ENCODE assay signal across 15 cellular contexts in genomic region chr9:131094622-131095021, GRCh38. TPM values are rescaled to one million over a fixed set of nuclear protein-coding genes. Genes with fewer than 3 reads are reported as not detected.
DNase-seq lines count a peak whose midpoint lies in the region; ATAC-seq and TF ChIP-seq lines count a peak whose summit lies in the region.
"Had no signal": no experiment of that assay in that cellular context is flagged by ENCODE, and none has a peak within 500 bp of the region (broad histone marks: within the 10 kb centered on the region; RNA-seq: fewer than 3 reads in every experiment).

No MANE protein-coding gene starts in this region.

- WGBS in IMR-90 (ENCODE audit: extremely low coverage in 2 of 2, insufficient read length in 1 of 2), 2 experiments = 27% methylated on average over 8 of the region's 12 CpGs; no CpG with 5 or more reads in 1 of the 2 experiments

- no peak overlapping the region for H4K91ac ChIP-seq in IMR-90 (ENCODE audit: insufficient read depth, low read depth, low read length)

- no peak overlapping the region for H4K8ac ChIP-seq in IMR-90 (ENCODE audit: low read depth in 2 of 2, low read length in 2 of 2)

- no peak overlapping the region for H3K27ac Mint-ChIP-seq in mesothelial cell of epicardium
- H3K27ac Mint-ChIP-seq: activated naive CD4-positive, alpha-beta T cell treated with anti-CD3 and anti-CD28 coated beads, Interleukin-2, amount 50 U/mL, for 24 hours had no signal

- in situ Hi-C loops in IMR-90 (cut with MboI; ENCODE audit: low sequenced_read_pairs) = no loop called here
- in situ Hi-C loops in ACHN (cut with HindIII; ENCODE audit: low pct_ligation_motif_present, low pct_unique_long_range_greater_than_20kb, low sequenced_read_pairs) = no loop called here

- no peak overlapping the region for H2AK9ac ChIP-seq in IMR-90 (replicated peaks; ENCODE audit: low read depth, low read length, poor library complexity)

- no peaks in the 10 kb centered on the region for H4K20me1 ChIP-seq in IMR-90 (ENCODE audit: insufficient read depth, low read length)

- H3K9ac ChIP-seq in IMR-90 (ENCODE audit: low read depth, low read length) = no peak overlapping the region
- H3K9ac ChIP-seq: BLaER1 treated with 17β-estradiol and CSF1 and Interleukin-3, amounts not matched to agents 10 nM and 100 nM had no signal

- CTCF ChIA-PET in IMR-90 (lab: Yijun Ruan, JAX) = no interaction called here

- H3K23ac ChIP-seq in IMR-90 (ENCODE audit: low read depth, low read length) = no peak overlapping the region

- H3K36me3 Mint-ChIP-seq in mesothelial cell of epicardium = no peaks in the 10 kb centered on the region
- H3K36me3 Mint-ChIP-seq: activated naive CD4-positive, alpha-beta T cell treated with anti-CD3 and anti-CD28 coated beads, Interleukin-2, amount 50 U/mL, for 24 hours had no signal

- intact Hi-C loops in IMR-90 (cut with micrococcal nuclease) = no loop called here

- H2AFZ ChIP-seq in IMR-90 (replicated peaks; ENCODE audit: low read length, poor library complexity) = no peak overlapping the region

- H3K56ac ChIP-seq in IMR-90 (ENCODE audit: extremely low read depth, insufficient read depth, low read length) = no peak overlapping the region

- peaks cover 29% of the 10 kb centered on the region for H3K27me3 Mint-ChIP-seq in mesothelial cell of epicardium (ENCODE audit: low read depth)

- TF ChIP-seq RAD21 in IMR-90 (IDR thresholded peaks at IDR 0.05; ENCODE audit: low read length) = no peak

- no peak overlapping the region for H2AK5ac ChIP-seq in IMR-90 (ENCODE audit: low read depth, low read length)

- no peaks in the 10 kb centered on the region for H3K79me1 ChIP-seq in IMR-90 (ENCODE audit: low read depth in 1 of 2, low read length in 2 of 2)

- H3K9me1 ChIP-seq in IMR-90 (ENCODE audit: insufficient read depth, low read length) = no peaks in the 10 kb centered on the region

- DNase-seq in AG09319 (ENCODE audit: extremely low read depth, low read depth) (peak; percentile 16), IMR-90 (peak; percentile 37), mesothelial cell of epicardium (ENCODE audit: low spot score in 2 of 2, unreplicated experiment in 2 of 2) (no peak), HuH-7 (ENCODE audit: low spot score) (no peak), inferior parietal cortex (ENCODE audit: extremely low spot score) (no peak), ACHN (no peak)
- DNase-seq: activated CD8-positive, alpha-beta memory T cell treated with anti-CD3 and anti-CD28 coated beads for 24 hours; H9; NCI-H2029; T-helper 2 cell; uterus had no signal

- H3K14ac ChIP-seq in IMR-90 (replicated peaks; ENCODE audit: low read depth, low read length) = no peak overlapping the region

- TF ChIP-seq CTCF in AG09319 (IDR thresholded peaks at IDR 0.05; ENCODE audit: low read depth, low read length) = no peak
- no peak for TF ChIP-seq CTCF in IMR-90 (conservative IDR thresholded peaks at IDR 0.05; ENCODE audit: low read depth, low read length)
- no peak for TF ChIP-seq CTCF in mesothelial cell of epicardium (IDR thresholded peaks at IDR 0.05; ENCODE audit: unreplicated experiment)

- dilution Hi-C loops in IMR-90 (cut with HindIII; ENCODE audit: low sequenced_read_pairs, unreplicated experiment) = no loop called here

- POLR2A ChIA-PET in IMR-90 (lab: Charles Lee; ENCODE audit: unreplicated experiment) = no interaction called here

- peaks cover 14% of the 10 kb centered on the region for H3K4me1 Mint-ChIP-seq in mesothelial cell of epicardium

- H3K9me3 ChIP-seq in IMR-90 (ENCODE audit: control insufficient read depth, insufficient read depth, low read length) = 0 out of 2 replicates have a peak, but pooled peaks cover 2% of the 10 kb centered on the region
- H3K9me3 ChIP-seq: BLaER1 treated with 17β-estradiol and CSF1 and Interleukin-3, amounts not matched to agents 10 nM and 100 nM; uterus had no signal

- BruUV-seq in IMR-90 (replicated peaks; lab: Mats Ljungman, UMichigan) = no TSS peak

- no peaks in the 10 kb centered on the region for H3K36me3 ChIP-seq in IMR-90 (ENCODE audit: control insufficient read depth, insufficient read depth, low read length)
- H3K36me3 ChIP-seq: BLaER1 treated with 17β-estradiol and CSF1 and Interleukin-3, amounts not matched to agents 10 nM and 100 nM; uterus had no signal

- no peak overlapping the region for H3K4ac ChIP-seq in IMR-90 (ENCODE audit: low read depth, low read length)

- H2BK20ac ChIP-seq in IMR-90 (ENCODE audit: low read depth, low read length) = no peak overlapping the region

- H3K4me1 ChIP-seq in IMR-90 (ENCODE audit: control insufficient read depth, insufficient read depth, low read length) = no peaks in the 10 kb centered on the region; the same call in 1 of the 2 replicates
- H3K4me1 ChIP-seq: uterus had no signal

- peaks cover 63% of the 10 kb centered on the region for H3K27me3 ChIP-seq in IMR-90 (ENCODE audit: control insufficient read depth, insufficient read depth, low read length)

- H3K18ac ChIP-seq in IMR-90 (ENCODE audit: low read depth, low read length) = no peak overlapping the region

- no peak overlapping the region for H3K4me3 ChIP-seq in IMR-90 (ENCODE audit: insufficient read depth, low read depth, low read length)
- H3K4me3 ChIP-seq: BLaER1 treated with 17β-estradiol and CSF1 and Interleukin-3, amounts not matched to agents 10 nM and 100 nM; uterus had no signal

- no peak overlapping the region for H4K5ac ChIP-seq in IMR-90 (ENCODE audit: low read depth, low read length)

- peak overlapping the region; percentile 53 for H3K4me3 Mint-ChIP-seq in mesothelial cell of epicardium
- H3K4me3 Mint-ChIP-seq: activated naive CD4-positive, alpha-beta T cell treated with anti-CD3 and anti-CD28 coated beads, Interleukin-2, amount 50 U/mL, for 24 hours had no signal

- TF ChIP-seq POLR2A in IMR-90 (IDR thresholded peaks at IDR 0.05; ENCODE audit: low read depth, low read length) = no peak

- no peaks in the 10 kb centered on the region for H3K9me3 Mint-ChIP-seq in mesothelial cell of epicardium
- H3K9me3 Mint-ChIP-seq: activated naive CD4-positive, alpha-beta T cell treated with anti-CD3 and anti-CD28 coated beads, Interleukin-2, amount 50 U/mL, for 24 hours; H9 had no signal

- ATAC-seq in IMR-90 (ENCODE audit: low read depth) (peak; percentile 74), esophagus mucosa (peak; percentile 84), HG03460 (IDR thresholded peaks at IDR 0.05; ENCODE audit: unreplicated experiment) (no peak)

- H2BK15ac ChIP-seq in IMR-90 (ENCODE audit: low read depth, low read length) = no peak overlapping the region

- H2BK5ac ChIP-seq in IMR-90 (ENCODE audit: low read depth, low read length, poor library complexity, severe bottlenecking) = no peak overlapping the region

- H2BK120ac ChIP-seq in IMR-90 (ENCODE audit: low read depth, low read length) = no peak overlapping the region

- H3K4me2 ChIP-seq in IMR-90 (ENCODE audit: low read depth, low read length) = no peak overlapping the region
- H3K4me2 ChIP-seq: BLaER1 treated with 17β-estradiol and CSF1 and Interleukin-3, amounts not matched to agents 10 nM and 100 nM had no signal

- H3K27ac ChIP-seq in IMR-90 (ENCODE audit: insufficient read depth, low read length) = no peak overlapping the region
- H3K27ac ChIP-seq: BLaER1 treated with 17β-estradiol and CSF1 and Interleukin-3, amounts not matched to agents 10 nM and 100 nM; uterus had no signal

TF ChIP-seq in IMR-90, 13 proteins besides CTCF, POLR2A, EP300 and RAD21:
- TF ChIP-seq MAZ (IDR thresholded peaks at IDR 0.05; ENCODE audit: borderline replicate concordance, low read depth, low read length) (no peak), CEBPB (IDR thresholded peaks at IDR 0.05; ENCODE audit: low read depth, low read length) (no peak), ELK1 (IDR thresholded peaks at IDR 0.05; ENCODE audit: borderline replicate concordance, low read depth, low read length) (no peak), RFX5 (IDR thresholded peaks at IDR 0.05; ENCODE audit: low read depth, low read length) (no peak), MXI1 (IDR thresholded peaks at IDR 0.05; ENCODE audit: borderline replicate concordance, low read depth, low read length) (no peak), FOS (IDR thresholded peaks at IDR 0.05; ENCODE audit: low read depth, low read length) (no peak), USF2 (IDR thresholded peaks at IDR 0.05; ENCODE audit: low read depth, low read length) (no peak), NFE2L2 (IDR thresholded peaks at IDR 0.05; ENCODE audit: low read depth, low read length) (no peak), SMC3 (IDR thresholded peaks at IDR 0.05; ENCODE audit: low read depth, low read length) (no peak)

RNA-seq across cellular contexts. Expression of gene AIF1L, which starts 1.7 kb away (rescaled TPM):
- total RNA-seq in IMR-90 (2012; rRNA removed) (0.18 and 0.28 TPM in 2 replicates), esophagus mucosa (63.3 TPM), mesothelial cell of epicardium (20.0 to 23.1 TPM (median 20.6 TPM) in 3 replicates)
- polyA plus RNA-seq in IMR-90 (2012; rRNA removed) = 0.09 and 0.19 TPM in 2 replicates
- 0.06 and 0.08 TPM in 2 replicates for polyA plus RNA-seq in IMR-90 (2012; cell fraction: cytosol; rRNA removed)
- 0.14 and 0.18 TPM in 2 replicates for polyA plus RNA-seq in IMR-90 (2012; cell fraction: nucleus; rRNA removed; ENCODE audit: low replicate concordance)

RNA-seq across cellular contexts. Expression of gene NUP214, which starts 30.8 kb away (rescaled TPM):
- total RNA-seq in IMR-90 (2012; rRNA removed) (6.9 and 7.9 TPM in 2 replicates), esophagus mucosa (40.5 TPM), mesothelial cell of epicardium (65.6 to 69.6 TPM (median 69.4 TPM) in 3 replicates)
- polyA plus RNA-seq in IMR-90 (2012; rRNA removed) = 13.3 and 13.4 TPM in 2 replicates
- 11.3 and 21.0 TPM in 2 replicates for polyA plus RNA-seq in IMR-90 (2012; cell fraction: cytosol; rRNA removed)
- 21.5 and 30.0 TPM in 2 replicates for polyA plus RNA-seq in IMR-90 (2012; cell fraction: nucleus; rRNA removed; ENCODE audit: low replicate concordance)

Comparison
In these comparisons a context has a peak if more than half of its experiments do, and no peak if none do; other contexts are left out.
1. DNase-seq: peak in AG09319 (single experiment) and IMR-90 (single experiment); none in mesothelial cell of epicardium (0 of 2), HuH-7 (single experiment), inferior parietal cortex (single experiment) and ACHN (single experiment).
2. RNA of gene AIF1L, which starts 1.7 kb away (total RNA-seq): 63.3 TPM in esophagus mucosa (single experiment) and 20.0 to 23.1 TPM in mesothelial cell of epicardium; 0.18 to 0.28 TPM in IMR-90; every median in the first group is over 10 times any median in the second.